8 cellular contexts compared by ENCODE assay signal in the genomic region with DNA sequence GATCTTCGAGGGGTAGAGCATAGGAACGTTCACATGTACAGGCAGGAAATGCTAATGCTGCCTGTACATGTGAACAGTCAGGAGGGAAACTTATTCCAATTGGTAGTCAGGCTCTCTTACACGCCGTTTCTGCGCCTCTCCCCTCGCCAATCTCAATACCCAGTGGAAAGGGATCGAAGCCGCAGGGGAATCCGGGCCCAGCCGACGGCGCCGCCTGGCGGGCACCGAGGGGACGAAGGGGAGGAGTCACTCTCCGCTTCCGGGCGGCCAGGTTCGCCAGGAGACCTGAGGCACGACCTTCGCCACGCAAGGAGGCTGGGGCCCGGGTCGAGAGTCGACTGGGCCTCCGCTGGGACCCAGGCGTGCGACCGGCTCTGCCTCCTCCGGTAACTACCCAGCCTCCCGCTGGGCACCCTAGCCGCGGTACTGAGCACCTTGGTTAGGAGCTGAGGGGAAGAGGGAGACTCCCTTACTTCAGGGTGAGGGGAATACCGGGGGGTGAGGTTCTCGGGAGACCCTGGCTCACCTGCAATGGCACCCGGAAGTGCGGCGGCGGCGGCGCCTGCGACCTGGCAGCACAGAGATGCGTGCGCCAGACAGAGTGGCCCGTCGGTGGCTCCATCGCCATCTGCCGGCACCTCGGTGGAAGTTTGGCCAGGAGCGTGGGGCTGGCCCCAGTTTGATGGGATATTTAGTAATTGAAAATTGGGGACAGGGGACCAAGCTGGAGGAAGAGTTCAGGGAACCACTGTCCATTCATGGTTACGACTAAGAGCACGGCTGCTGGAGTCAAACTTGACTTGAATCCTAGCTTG. TPM values are rescaled to one million over a fixed set of nuclear protein-coding genes. Genes with fewer than 3 reads are reported as not detected.
DNase-seq lines count a peak whose midpoint lies in the region; ATAC-seq, FAIRE-seq and TF ChIP-seq lines count a peak whose summit lies in the region.

A gene (minus strand): TSS at position 557 of the 815 bp plus-strand sequence. CDS start 1,026 bp downstream, outside the sequence.

- peak within 1 kb of the TSS; percentile 96 for H3K9ac ChIP-seq in rectal smooth muscle tissue (ENCODE audit: low read length)

- peak within 1 kb of the TSS; percentile 85 for H3K4me3 Mint-ChIP-seq in T-helper 17 cell

- H3K27ac Mint-ChIP-seq in T-helper 17 cell, result peak within 1 kb of the TSS; percentile 90

- peaks cover 37% of the 10 kb centered on the region for H3K36me3 ChIP-seq in right atrium auricular region
- peaks cover 20% of the 10 kb centered on the region for H3K36me3 ChIP-seq in rectal smooth muscle tissue (ENCODE audit: control insufficient read depth, insufficient read depth, low read length)
- H3K36me3 ChIP-seq in aorta (ENCODE audit: control insufficient read depth in 1 of 2, insufficient read depth in 2 of 2, low read length in 1 of 2), result peaks cover 0 to 4% of the 10 kb centered on the region in 2 donors

- H3K27ac ChIP-seq in right atrium auricular region (peak within 1 kb of the TSS; percentile 97), rectal smooth muscle tissue (ENCODE audit: low read depth, low read length) (peak within 1 kb of the TSS; percentile 94), aorta (ENCODE audit: low read depth in 1 of 2, low read length in 2 of 2) (peak within 1 kb of the TSS; percentile 80 to 99)

- H3K4me1 Mint-ChIP-seq in T-helper 17 cell, result peaks cover 27% of the 10 kb centered on the region

- H3K27me3 ChIP-seq in right atrium auricular region (no peaks in the 10 kb centered on the region), rectal smooth muscle tissue (ENCODE audit: control insufficient read depth, insufficient read depth, low read length) (no peaks in the 10 kb centered on the region), aorta (ENCODE audit: control insufficient read depth in 1 of 2, insufficient read depth in 2 of 2, low read length in 1 of 2) (no peaks in the 10 kb centered on the region)

- peak; percentile 89 for DNase-seq in GM12892 (ENCODE audit: insufficient read length)
- peak; percentile 85 for DNase-seq in NCI-H1436 (lab: John Stamatoyannopoulos, UW)
- peak; percentile 83 to 85 (median 85) for DNase-seq in T-helper 17 cell
- DNase-seq in amygdala (lab: John Stamatoyannopoulos, UW), result peak in 55 of 56 donors; percentile 34 to 89 (median 74)
- peak; percentile 90 for DNase-seq in right atrium auricular region (ENCODE audit: low spot score)
- DNase-seq in aorta, result peak; percentile 94 to 96

- H3K27me3 Mint-ChIP-seq in T-helper 17 cell, result no peaks in the 10 kb centered on the region

- intact Hi-C loops in aorta (cut with DNase I), result loop anchor here (5.0 to 10.0 kb wide), 2 partner anchors 109 to 201 kb away; a partner anchor contains a TSS

- H3K9me3 ChIP-seq in T-helper 17 cell (ENCODE audit: control insufficient read depth, low read length, poor library complexity, severe bottlenecking), result no peaks in the 10 kb centered on the region
- H3K9me3 ChIP-seq in right atrium auricular region, result no peaks in the 10 kb centered on the region
- H3K9me3 ChIP-seq in aorta (ENCODE audit: control insufficient read depth, low read length), result no peaks in the 10 kb centered on the region

- peak; percentile 78 to 87 for TF ChIP-seq CTCF in right atrium auricular region (IDR thresholded peaks at IDR 0.05)

- H3K36me3 Mint-ChIP-seq in T-helper 17 cell (ENCODE audit: low read depth), result peaks cover 15% of the 10 kb centered on the region

- 1% methylated on average over 53 of the region's 53 CpGs for WGBS in aorta, 2 donors

- H3K4me3 ChIP-seq in right atrium auricular region (peak within 1 kb of the TSS; percentile 87 to 93), rectal smooth muscle tissue (ENCODE audit: low read length) (peak within 1 kb of the TSS; percentile 95), aorta (ENCODE audit: low read length in 2 of 2) (peak within 1 kb of the TSS; percentile 85 to 88)

- H3K4me1 ChIP-seq in right atrium auricular region, result peaks cover 0 to 14% of the 10 kb centered on the region in 2 donors
- no peaks in the 10 kb centered on the region for H3K4me1 ChIP-seq in rectal smooth muscle tissue (ENCODE audit: control insufficient read depth, insufficient read depth, low read length)
- no peaks in the 10 kb centered on the region for H3K4me1 ChIP-seq in aorta (ENCODE audit: control insufficient read depth in 1 of 2, insufficient read depth in 2 of 2, low read length in 2 of 2)

- TF ChIP-seq POLR2A in GM12892 (IDR thresholded peaks at IDR 0.05; ENCODE audit: low read depth, low read length), result peak; percentile 91

- ATAC-seq in HG02798 (IDR thresholded peaks at IDR 0.05; ENCODE audit: poor library complexity, unreplicated experiment) (peak; percentile 87), T-helper 17 cell (peak; percentile 93), aorta (ENCODE audit: low FRiP score) (peak; percentile 95)

- peak; percentile 97 for FAIRE-seq in GM12892 (lab: Jason Lieb, UNC)

RNA-seq across cellular contexts. Expression of the gene that starts here (rescaled TPM):
- polyA plus RNA-seq in GM12892 (2012; ENCODE audit: missing spikeins), result 11.7 TPM
- 10 to 100 TPM; 19.1 to 20.4 TPM for total RNA-seq in T-helper 17 cell
- 10 to 100 TPM in 1 of 2 donors, 1 to 10 TPM in 1; 9.0 to 12.3 TPM for total RNA-seq in right atrium auricular region
- total RNA-seq in aorta, result 10 to 100 TPM; 12.0 to 16.8 TPM
- polyA plus RNA-seq in aorta, result 10 to 100 TPM in 1 of 2 donors, 1 to 10 TPM in 1; 8.8 to 22.5 TPM

Comparison
In these comparisons a context has a peak if more than half of its experiments do, and no peak if none do; other contexts are left out.
1. Peak in every context shown above with its lines: DNase-seq, ATAC-seq, H3K4me3 ChIP-seq and H3K27ac ChIP-seq.